ENCODE assay signal across 8 cellular contexts in genomic region chr2:197453123-197453913, GRCh38. TPM values are rescaled to one million over a fixed set of nuclear protein-coding genes. Genes with fewer than 3 reads are reported as not detected.
DNase-seq lines count a peak whose midpoint lies in the region; ATAC-seq lines count a peak whose summit lies in the region.

COQ10B (plus strand) TSS chr2:197453552; CDS start chr2:197453561, 9 bp downstream.

- ATAC-seq in GM19328 (IDR thresholded peaks at IDR 0.05; ENCODE audit: unreplicated experiment), result peak; percentile 96
- peak; percentile 92 for ATAC-seq in HG03520 (IDR thresholded peaks at IDR 0.05; ENCODE audit: unreplicated experiment)
- ATAC-seq in left colon, result peak; percentile 90

- H3K27ac Mint-ChIP-seq in activated CD4-positive, alpha-beta T cell treated with anti-CD3 and anti-CD28 coated beads, Interleukin-2, amount 10 ng/mL, durations not matched to agents 7 days and 5 days, result peak within 1 kb of the TSS; percentile 99

- no peaks in the 10 kb centered on the region for H3K9me3 Mint-ChIP-seq in activated CD4-positive, alpha-beta T cell treated with anti-CD3 and anti-CD28 coated beads, Interleukin-2, amount 10 ng/mL, durations not matched to agents 7 days and 5 days

- H3K27me3 Mint-ChIP-seq in activated CD4-positive, alpha-beta T cell treated with anti-CD3 and anti-CD28 coated beads, Interleukin-2, amount 10 ng/mL, durations not matched to agents 7 days and 5 days, result no peaks in the 10 kb centered on the region

- peaks cover 42% of the 10 kb centered on the region for H3K4me1 Mint-ChIP-seq in activated CD4-positive, alpha-beta T cell treated with anti-CD3 and anti-CD28 coated beads, Interleukin-2, amount 10 ng/mL, durations not matched to agents 7 days and 5 days

- DNase-seq in C1 segment of cervical spinal cord (lab: John Stamatoyannopoulos, UW) (peak; percentile 91 to 100 (median 98)), NCI-H69 (lab: John Stamatoyannopoulos, UW) (peak; percentile 98), cortex of kidney (lab: John Stamatoyannopoulos, UW) (peak; percentile 95), left colon (peak; percentile 99 to 100)
- DNase-seq in activated CD4-positive, alpha-beta T cell treated with anti-CD3 and anti-CD28 coated beads, Interleukin-2, amount 10 ng/mL, durations not matched to agents 7 days and 5 days, result peak; percentile 99
- DNase-seq in stimulated activated CD4-positive, alpha-beta T cell treated with anti-CD3 and anti-CD28 coated beads, Interleukin-1b, Interleukin-23, amount 100 ng/mL, for 48 hours, result peak; percentile 99

- H3K36me3 Mint-ChIP-seq in activated CD4-positive, alpha-beta T cell treated with anti-CD3 and anti-CD28 coated beads, Interleukin-2, amount 10 ng/mL, durations not matched to agents 7 days and 5 days (ENCODE audit: low read depth), result peaks cover 12% of the 10 kb centered on the region

- peak within 1 kb of the TSS; percentile 86 for H3K4me3 Mint-ChIP-seq in activated CD4-positive, alpha-beta T cell treated with anti-CD3 and anti-CD28 coated beads, Interleukin-2, amount 10 ng/mL, durations not matched to agents 7 days and 5 days

- intact Hi-C loops in left colon (cut with DNase I, micrococcal nuclease), result no loop called here

- CTCF ChIA-PET in activated CD4-positive, alpha-beta T cell treated with anti-CD3 and anti-CD28 coated beads, Interleukin-2, amount 10 ng/mL, durations not matched to agents 7 days and 5 days (lab: Charles Lee), result interaction anchor here (0.7 to 1.5 kb wide), 9 partner anchors 12 to 643 kb away, joined by 3 to 5 read pairs (median 3); partner anchors contain the start of genes HSPD1 and HSPE1

- POLR2A ChIA-PET in activated CD4-positive, alpha-beta T cell treated with anti-CD3 and anti-CD28 coated beads, Interleukin-2, amount 10 ng/mL, durations not matched to agents 7 days and 5 days (lab: Charles Lee), result interaction anchor here (0.5 to 1.0 kb wide), 4 partner anchors 12 to 89 kb away, joined by 3 to 6 read pairs (median 4); partner anchors contain the start of genes MOB4 and SF3B1

RNA-seq across cellular contexts. Expression of gene COQ10B, which starts in this region (rescaled TPM):
- total RNA-seq in activated CD4-positive, alpha-beta T cell treated with anti-CD3 and anti-CD28 coated beads, Interleukin-2, amount 10 ng/mL, durations not matched to agents 7 days and 5 days, result 10 to 100 TPM; 16.7 to 17.9 TPM
- total RNA-seq in left colon, result 10 to 100 TPM; 29.2 to 32.4 TPM

Comparison
In these comparisons a context has a peak if more than half of its experiments do, and no peak if none do; other contexts are left out.
1. Peak in every context shown above with its lines: DNase-seq and ATAC-seq.